Comparison of ENCODE assay signal across 8 cellular contexts in genomic region chr11:33039274-33040126, GRCh38. TPM values are rescaled to one million over a fixed set of nuclear protein-coding genes. Genes with fewer than 3 reads are reported as not detected.
DNase-seq lines count a peak whose midpoint lies in the region; ATAC-seq and TF ChIP-seq lines count a peak whose summit lies in the region.

TSS of gene TCP11L1 (plus strand) at chr11:33039572. CDS start at chr11:33043774, 4,202 bp downstream.

- peak within 1 kb of the TSS; percentile 82 for H3K4me2 ChIP-seq in OCI-LY7 (ENCODE audit: low read length)

- H3K4me1 ChIP-seq in HUES6 (ENCODE audit: control insufficient read depth, insufficient read depth, low read length), result peaks cover 10% of the 10 kb centered on the region
- peaks cover 12% of the 10 kb centered on the region for H3K4me1 ChIP-seq in OCI-LY7 (ENCODE audit: insufficient read depth, low read length, poor library complexity, severe bottlenecking)
- H3K4me1 ChIP-seq in mucosa of descending colon (ENCODE audit: low read depth), result peaks cover 5% of the 10 kb centered on the region

- peak; percentile 83 for ATAC-seq in GM21515 (IDR thresholded peaks at IDR 0.05; ENCODE audit: unreplicated experiment)
- ATAC-seq in mucosa of descending colon, result peak; percentile 94

- H4K20me1 ChIP-seq in OCI-LY7 (ENCODE audit: insufficient read depth, low read length), result no peaks in the 10 kb centered on the region

- peak; percentile 63 for DNase-seq in DMS 273 treated with DMSO at 0.1 percent for 48 hours (lab: John Stamatoyannopoulos, UW)
- peak; percentile 89 for DNase-seq in OCI-LY7 (ENCODE audit: low spot score)
- peak; percentile 61 for DNase-seq in activated T-cell treated with anti-CD3 and anti-CD28 coated beads for 4 hours
- no peak for DNase-seq in epithelial cell of proximal tubule (ENCODE audit: low read depth)
- peak; percentile 84 to 95 (median 95) for DNase-seq in mucosa of descending colon
- DNase-seq in stimulated activated CD8-positive, alpha-beta memory T cell treated with anti-CD3 and anti-CD28 coated beads, Interleukin-4, amount 100 ng/mL, for 4 hours (ENCODE audit: low read depth in 2 of 2, low spot score in 1 of 2), result peak; percentile 58 to 63

- H3K36me3 ChIP-seq in HUES6 (ENCODE audit: control insufficient read depth, insufficient read depth, low read length) (peaks cover 9% of the 10 kb centered on the region), OCI-LY7 (ENCODE audit: insufficient read depth, low read length) (peaks cover 13% of the 10 kb centered on the region), mucosa of descending colon (ENCODE audit: low read depth) (no peaks in the 10 kb centered on the region)

- BruUV-seq in OCI-LY7 (replicated peaks; lab: Mats Ljungman, UMichigan), result no TSS peak

- H3K9me3 ChIP-seq in HUES6 (ENCODE audit: control insufficient read depth, insufficient read depth, low read depth, low read length), result no peaks in the 10 kb centered on the region
- H3K9me3 ChIP-seq in OCI-LY7 (ENCODE audit: low read length), result no peaks in the 10 kb centered on the region
- H3K9me3 ChIP-seq in mucosa of descending colon, result no peaks in the 10 kb centered on the region

- intact Hi-C loops in OCI-LY7 (cut with micrococcal nuclease; ENCODE audit: unreplicated experiment), result loop anchor here (10.0 kb wide), 1 partner anchor 145 kb away; the partner anchor contains the start of gene QSER1
- intact Hi-C loops in mucosa of descending colon (cut with DNase I, micrococcal nuclease), result no loop called here

- H2AFZ ChIP-seq in OCI-LY7 (ENCODE audit: low read length), result peak within 1 kb of the TSS; percentile 94

- peak within 1 kb of the TSS; percentile 97 for H3K9ac ChIP-seq in HUES6 (ENCODE audit: low read length)

- H3K27ac ChIP-seq in HUES6 (ENCODE audit: low read depth, low read length) (peak within 1 kb of the TSS; percentile 84), OCI-LY7 (ENCODE audit: low read depth, low read length, poor library complexity, severe bottlenecking) (peak within 1 kb of the TSS; percentile 69)

- CTCF ChIA-PET in OCI-LY7 (lab: Charles Lee; ENCODE audit: unreplicated experiment), result interaction anchor here (0.6 to 1.2 kb wide), 2 partner anchors 15 to 25 kb away, joined by 3 to 4 read pairs; no protein-coding TSS in a partner anchor

- peaks cover 5% of the 10 kb centered on the region; the same call in 1 of the 2 replicates for H3K79me2 ChIP-seq in OCI-LY7 (ENCODE audit: insufficient read depth, low read depth, low read length)

- POLR2A ChIA-PET in OCI-LY7 (lab: Charles Lee), result interaction anchor here (0.6 to 3.1 kb wide), 16 partner anchors 11 to 1399 kb away, joined by 3 to 19 read pairs (median 3); partner anchors contain the start of genes CAT and DEPDC7

- no peaks in the 10 kb centered on the region for H3K9me2 ChIP-seq in OCI-LY7 (ENCODE audit: insufficient read depth, low read length)

- H3K27me3 ChIP-seq in HUES6 (ENCODE audit: control insufficient read depth, insufficient read depth, low read length), result no peaks in the 10 kb centered on the region

- H3K4me3 ChIP-seq in HUES6 (ENCODE audit: low read depth, low read length) (peak within 1 kb of the TSS; percentile 85), OCI-LY7 (ENCODE audit: low read depth, low read length, poor library complexity, severe bottlenecking) (peak within 1 kb of the TSS; percentile 88), epithelial cell of proximal tubule (ENCODE audit: low read depth, low read length) (peak within 1 kb of the TSS; percentile 62), mucosa of descending colon (peak within 1 kb of the TSS; percentile 90)

- TF ChIP-seq CTCF in OCI-LY7 (conservative IDR thresholded peaks at IDR 0.05; ENCODE audit: low read length) (no peak), epithelial cell of proximal tubule (conservative IDR thresholded peaks at IDR 0.05; ENCODE audit: low read depth, low read length) (no peak), mucosa of descending colon (IDR thresholded peaks at IDR 0.05) (peak; percentile 8)

RNA-seq across cellular contexts. Expression of gene TCP11L1, which starts in this region (rescaled TPM):
- 22.7 and 24.6 TPM in 2 replicates for total RNA-seq in OCI-LY7 (2014; rRNA removed; shearing (Covaris generic))
- 26.1 and 32.6 TPM in 2 replicates for total RNA-seq in OCI-LY7 (2022)
- 9.8 and 15.2 TPM in 2 replicates for total RNA-seq in epithelial cell of proximal tubule
- total RNA-seq in mucosa of descending colon, result 10 to 100 TPM; 24.8 to 51.6 (median 31.3) TPM
